Comparison of ENCODE assay signal across 9 cellular contexts in the genomic region with DNA sequence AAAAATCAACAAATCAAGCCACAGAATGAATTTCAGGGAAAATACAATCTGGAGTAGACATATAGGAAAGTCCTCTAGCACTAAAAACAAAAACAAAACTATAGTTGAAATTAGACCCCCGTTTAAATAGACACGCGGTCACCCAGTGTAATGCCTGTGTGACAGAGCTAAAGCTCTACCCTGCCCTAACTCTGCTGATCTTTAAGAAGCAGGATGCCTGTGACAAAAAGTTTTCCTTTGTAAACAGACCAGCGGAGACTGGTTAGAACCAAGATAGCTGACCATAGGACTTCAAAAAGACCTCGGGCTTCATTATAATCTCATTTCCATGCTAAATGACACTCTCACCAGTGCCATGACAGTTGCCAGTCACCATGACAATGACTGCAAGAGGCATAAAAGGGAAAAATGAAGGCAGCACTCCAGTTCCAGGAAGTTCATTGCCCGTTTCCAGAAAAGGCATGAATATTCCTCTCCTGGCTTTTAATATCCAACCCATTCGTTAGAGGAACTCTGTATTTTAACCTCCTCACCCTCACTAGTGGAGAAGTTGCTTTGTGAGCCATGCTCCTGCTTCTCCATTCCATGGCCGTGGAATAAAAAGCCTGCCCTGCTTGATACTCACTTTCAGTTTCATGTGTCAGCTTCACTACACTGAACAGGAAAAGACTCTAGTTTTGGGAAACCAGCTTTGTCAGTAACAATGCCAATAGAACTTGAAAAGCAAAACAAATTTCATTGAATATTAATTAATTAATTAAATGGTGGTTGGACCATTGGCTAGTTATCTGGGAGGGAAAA.
DNase-seq lines count a peak whose midpoint lies in the region; ATAC-seq, FAIRE-seq and TF ChIP-seq lines count a peak whose summit lies in the region.
"Had no signal": no experiment of that assay in that cellular context is flagged by ENCODE, and none has a peak within 500 bp of the region (broad histone marks: within the 10 kb centered on the region; RNA-seq: fewer than 3 reads in every experiment).

No MANE protein-coding gene starts in this region.

- no peak overlapping the region for H3K27ac ChIP-seq in DOHH2 (ENCODE audit: low read depth, low read length)

- TF ChIP-seq CTCF in DOHH2 (IDR thresholded peaks at IDR 0.05; ENCODE audit: low read depth, low read length, poor library complexity, severe bottlenecking), result no peak
- TF ChIP-seq CTCF in foreskin fibroblast (IDR thresholded peaks at IDR 0.05; ENCODE audit: low read depth, low read length), result no peak
- TF ChIP-seq CTCF in omental fat pad (IDR thresholded peaks at IDR 0.05), result no peak

- no peaks in the 10 kb centered on the region for H3F3A ChIP-seq in DOHH2 (ENCODE audit: control insufficient read depth, insufficient read depth)

- no peak for FAIRE-seq in HTR-8/SVneo (lab: Jason Lieb, UNC)

- H4K20me1 ChIP-seq in DOHH2 (ENCODE audit: control insufficient read depth, insufficient read depth, low read depth, low read length), result no peaks in the 10 kb centered on the region

- no peaks in the 10 kb centered on the region for H3K79me2 ChIP-seq in DOHH2 (ENCODE audit: control insufficient read depth, low read length)

- H3K4me1 ChIP-seq in DOHH2 (ENCODE audit: control insufficient read depth, low read length), result no peaks in the 10 kb centered on the region

- ATAC-seq in omental fat pad (ENCODE audit: low FRiP score) (no peak), GM19467 (IDR thresholded peaks at IDR 0.05; ENCODE audit: unreplicated experiment) (no peak), GM19035 (IDR thresholded peaks at IDR 0.05; ENCODE audit: unreplicated experiment) (no peak)

- DNase-seq in OCI-M1 (lab: John Stamatoyannopoulos, UW) (peak; percentile 19), foreskin fibroblast (no peak), putamen (ENCODE audit: low spot score) (peak; percentile 10), HTR-8/SVneo (ENCODE audit: insufficient read length, low spot score) (no peak), omental fat pad (ENCODE audit: low spot score) (no peak)
- DNase-seq: NCI-H2227 treated with DMSO at 0.1 percent for 48 hours had no signal

- H3K36me3 ChIP-seq in DOHH2 (ENCODE audit: control insufficient read depth, low read length), result no peaks in the 10 kb centered on the region

- no peaks in the 10 kb centered on the region for H3K9me2 ChIP-seq in DOHH2 (replicated peaks; ENCODE audit: control insufficient read depth, low read length)

- peak overlapping the region; percentile 37; the same call in 1 of the 2 replicates for H3K4me2 ChIP-seq in DOHH2 (ENCODE audit: low read length)

- H3K9me3 ChIP-seq in DOHH2 (ENCODE audit: control insufficient read depth, insufficient read depth, low read length), result no peaks in the 10 kb centered on the region

- H3K4me3 ChIP-seq in DOHH2 (ENCODE audit: low read length) (peak overlapping the region; percentile 47), foreskin fibroblast (ENCODE audit: low read depth in 1 of 2, low read length in 2 of 2) (peak overlapping the region; percentile 16 to 18)

- peaks cover 20% of the 10 kb centered on the region for H3K27me3 ChIP-seq in DOHH2 (ENCODE audit: control insufficient read depth, low read length)

Comparison
In these comparisons a context has a peak if more than half of its experiments do, and no peak if none do; other contexts are left out.
1. DNase-seq: peak in OCI-M1 (single experiment) and putamen (single experiment); none in foreskin fibroblast (0 of 2), HTR-8/SVneo (single experiment) and omental fat pad (single experiment).